1 cellular context compared by ENCODE assay signal in genomic region chr19:31175564-31176348, GRCh38.
TF ChIP-seq lines count a peak whose summit lies in the region.

No MANE protein-coding gene starts in this region.

TF ChIP-seq in IMR-90, 13 proteins besides CTCF, POLR2A, EP300 and RAD21 (continued from another document):
- TF ChIP-seq, protein P1, sequence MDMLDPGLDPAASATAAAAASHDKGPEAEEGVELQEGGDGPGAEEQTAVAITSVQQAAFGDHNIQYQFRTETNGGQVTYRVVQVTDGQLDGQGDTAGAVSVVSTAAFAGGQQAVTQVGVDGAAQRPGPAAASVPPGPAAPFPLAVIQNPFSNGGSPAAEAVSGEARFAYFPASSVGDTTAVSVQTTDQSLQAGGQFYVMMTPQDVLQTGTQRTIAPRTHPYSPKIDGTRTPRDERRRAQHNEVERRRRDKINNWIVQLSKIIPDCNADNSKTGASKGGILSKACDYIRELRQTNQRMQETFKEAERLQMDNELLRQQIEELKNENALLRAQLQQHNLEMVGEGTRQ (IDR thresholded peaks at IDR 0.05; ENCODE audit: low read depth, low read length): no peak
- no peak for TF ChIP-seq MXI1 (IDR thresholded peaks at IDR 0.05; ENCODE audit: borderline replicate concordance, low read depth, low read length)
- TF ChIP-seq CEBPB (IDR thresholded peaks at IDR 0.05; ENCODE audit: low read depth, low read length): no peak
- TF ChIP-seq NFE2L2 (IDR thresholded peaks at IDR 0.05; ENCODE audit: low read depth, low read length): no peak
- TF ChIP-seq SMC3 (IDR thresholded peaks at IDR 0.05; ENCODE audit: low read depth, low read length): no peak
- no peak for TF ChIP-seq CHD1 (IDR thresholded peaks at IDR 0.05; ENCODE audit: low read depth, low read length)
- no peak for TF ChIP-seq ELK1 (IDR thresholded peaks at IDR 0.05; ENCODE audit: borderline replicate concordance, low read depth, low read length)
- TF ChIP-seq RFX5 (IDR thresholded peaks at IDR 0.05; ENCODE audit: low read depth, low read length): no peak
- no peak for TF ChIP-seq BHLHE40 (IDR thresholded peaks at IDR 0.05; ENCODE audit: low read depth, low read length)
- no peak for TF ChIP-seq RCOR1 (IDR thresholded peaks at IDR 0.05; ENCODE audit: insufficient replicate concordance, low read length)
